Comparison of ENCODE assay signal across 20 cellular contexts in genomic region chrX:1484638-1485019, GRCh38. TPM values are rescaled to one million over a fixed set of nuclear protein-coding genes. Genes with fewer than 3 reads are reported as not detected.
A peak's percentile ranks its signal among the peaks of the same experiment; 100 is the strongest.
DNase-seq lines count a peak whose midpoint lies in the region; ATAC-seq and TF ChIP-seq lines count a peak whose summit lies in the region.
"Had no signal": no experiment of that assay in that cellular context is flagged by ENCODE, and none has a peak within 500 bp of the region (broad histone marks: within the 10 kb centered on the region; RNA-seq: fewer than 3 reads in every experiment).

No MANE protein-coding gene starts in this region.

- no peak overlapping the region for H3K4me3 ChIP-seq in neutrophil (ENCODE audit: low read depth in 1 of 2, low read length in 1 of 2)
- H3K4me3 ChIP-seq: body of pancreas, left ventricle myocardium inferior, ovary, sigmoid colon had no signal

- peaks cover 42 to 44% of the 10 kb centered on the region in 2 experiments for H3K4me1 ChIP-seq in neutrophil (ENCODE audit: control insufficient read depth in 1 of 2, insufficient read depth in 1 of 2, low read depth in 1 of 2, low read length in 1 of 2)
- H3K4me1 ChIP-seq: body of pancreas, sigmoid colon had no signal

- no peak for DNase-seq in activated T-cell treated with anti-CD3 and anti-CD28 coated beads, Interleukin-2, amount 50 U/mL, for 24 hours
- DNase-seq in activated T-cell treated with anti-CD3 and anti-CD28 coated beads, Interleukin-2, amount 50 U/mL, for 1 hour, result no peak
- peak; percentile 11 for DNase-seq in activated CD8-positive, alpha-beta T cell treated with anti-CD3 and anti-CD28 coated beads, Interleukin-2, amount 10 ng/mL, durations not matched to agents 7 days and 5 days
- no peak for DNase-seq in GM13977 (ENCODE audit: low spot score)
- no peak for DNase-seq in ACHN
- DNase-seq: activated naive CD4-positive, alpha-beta T cell treated with Interleukin-2 at 50 U/mL for 16 hours; body of pancreas; cortex of kidney; H7; left ventricle myocardium inferior; NCI-H1436; NCI-H2171 treated with DMSO at 0.1 percent for 48 hours; ovary; stimulated activated CD4-positive, alpha-beta T cell treated with anti-CD3 and anti-CD28 coated beads, Interleukin-1b, Interleukin-23, amount 100 ng/mL, for 48 hours; substantia nigra had no signal

- TF ChIP-seq CTCF in neutrophil (IDR thresholded peaks at IDR 0.05), result no peak
- TF ChIP-seq CTCF in GM13977 (IDR thresholded peaks at IDR 0.05; ENCODE audit: extremely low read depth, insufficient read depth, missing control alignments), result no peak

- no peaks in the 10 kb centered on the region for H3K27me3 Mint-ChIP-seq in activated T-cell treated with anti-CD3 and anti-CD28 coated beads, Interleukin-2, amount 50 U/mL, for 24 hours
- H3K27me3 Mint-ChIP-seq in activated CD8-positive, alpha-beta T cell treated with anti-CD3 and anti-CD28 coated beads, Interleukin-2, amount 10 ng/mL, durations not matched to agents 7 days and 5 days (ENCODE audit: low read depth), result no peaks in the 10 kb centered on the region

- H3K27ac Mint-ChIP-seq in activated T-cell treated with anti-CD3 and anti-CD28 coated beads, Interleukin-2, amount 50 U/mL, for 24 hours, result peak overlapping the region; percentile 77
- H3K27ac Mint-ChIP-seq in activated CD8-positive, alpha-beta T cell treated with anti-CD3 and anti-CD28 coated beads, Interleukin-2, amount 10 ng/mL, durations not matched to agents 7 days and 5 days, result peak overlapping the region; percentile 88

- CTCF ChIA-PET in activated CD8-positive, alpha-beta T cell treated with anti-CD3 and anti-CD28 coated beads, Interleukin-2, amount 10 ng/mL, durations not matched to agents 7 days and 5 days (lab: Charles Lee), result no interaction called here

- ATAC-seq in HG02884 (IDR thresholded peaks at IDR 0.05; ENCODE audit: unreplicated experiment) (peak; percentile 6), HG03378 (IDR thresholded peaks at IDR 0.05; ENCODE audit: unreplicated experiment) (no peak)
- ATAC-seq in activated CD8-positive, alpha-beta T cell treated with anti-CD3 and anti-CD28 coated beads, Interleukin-2, amount 10 ng/mL, durations not matched to agents 7 days and 5 days, result no peak
- ATAC-seq: body of pancreas, esophagus mucosa had no signal

- no peaks in the 10 kb centered on the region for H3K9me3 ChIP-seq in neutrophil
- H3K9me3 ChIP-seq: body of pancreas, ovary, sigmoid colon had no signal

- H3K4me3 Mint-ChIP-seq in activated T-cell treated with anti-CD3 and anti-CD28 coated beads, Interleukin-2, amount 50 U/mL, for 24 hours, result no peak overlapping the region
- no peak overlapping the region for H3K4me3 Mint-ChIP-seq in activated CD8-positive, alpha-beta T cell treated with anti-CD3 and anti-CD28 coated beads, Interleukin-2, amount 10 ng/mL, durations not matched to agents 7 days and 5 days

- in situ Hi-C loops in GM13977 (cut with MboI; ENCODE audit: low pct_unique_long_range_greater_than_20kb, low sequenced_read_pairs, unreplicated experiment) (no loop called here), ACHN (cut with HindIII; ENCODE audit: low pct_ligation_motif_present, low pct_unique_long_range_greater_than_20kb, low sequenced_read_pairs) (no loop called here)

- peaks cover 45% of the 10 kb centered on the region for H3K4me1 Mint-ChIP-seq in activated T-cell treated with anti-CD3 and anti-CD28 coated beads, Interleukin-2, amount 50 U/mL, for 24 hours (ENCODE audit: low read depth)
- peaks cover 73% of the 10 kb centered on the region for H3K4me1 Mint-ChIP-seq in activated CD8-positive, alpha-beta T cell treated with anti-CD3 and anti-CD28 coated beads, Interleukin-2, amount 10 ng/mL, durations not matched to agents 7 days and 5 days (ENCODE audit: low read depth)

- peaks cover 53% of the 10 kb centered on the region for H3K36me3 Mint-ChIP-seq in activated T-cell treated with anti-CD3 and anti-CD28 coated beads, Interleukin-2, amount 50 U/mL, for 24 hours (ENCODE audit: low read depth)
- peaks cover 77% of the 10 kb centered on the region for H3K36me3 Mint-ChIP-seq in activated CD8-positive, alpha-beta T cell treated with anti-CD3 and anti-CD28 coated beads, Interleukin-2, amount 10 ng/mL, durations not matched to agents 7 days and 5 days (ENCODE audit: low read depth)

- POLR2A ChIA-PET in activated CD8-positive, alpha-beta T cell treated with anti-CD3 and anti-CD28 coated beads, Interleukin-2, amount 10 ng/mL, durations not matched to agents 7 days and 5 days (lab: Charles Lee), result no interaction called here

- peaks cover 13% of the 10 kb centered on the region for H3K36me3 ChIP-seq in neutrophil
- H3K36me3 ChIP-seq: left ventricle myocardium inferior, ovary, sigmoid colon had no signal

- H3K27me3 ChIP-seq in neutrophil, result no peaks in the 10 kb centered on the region
- H3K27me3 ChIP-seq: body of pancreas, ovary had no signal

- H3K9me3 Mint-ChIP-seq in activated T-cell treated with anti-CD3 and anti-CD28 coated beads, Interleukin-2, amount 50 U/mL, for 24 hours, result peaks cover 4% of the 10 kb centered on the region
- peaks cover 13% of the 10 kb centered on the region for H3K9me3 Mint-ChIP-seq in activated CD8-positive, alpha-beta T cell treated with anti-CD3 and anti-CD28 coated beads, Interleukin-2, amount 10 ng/mL, durations not matched to agents 7 days and 5 days (ENCODE audit: insufficient read depth)

- H3K27ac ChIP-seq in neutrophil, result peak overlapping the region; percentile 83
- H3K27ac ChIP-seq: body of pancreas, left ventricle myocardium inferior, ovary, sigmoid colon had no signal

RNA-seq across cellular contexts. Expression of gene ASMTL, which starts 31.9 kb away (rescaled TPM):
- 10 to 100 TPM; 45.3 to 45.9 TPM for total RNA-seq in activated CD8-positive, alpha-beta T cell treated with anti-CD3 and anti-CD28 coated beads, Interleukin-2, amount 10 ng/mL, durations not matched to agents 7 days and 5 days

RNA-seq across cellular contexts. Expression of gene P2RY8, which starts 52.4 kb away (rescaled TPM):
- total RNA-seq in activated CD8-positive, alpha-beta T cell treated with anti-CD3 and anti-CD28 coated beads, Interleukin-2, amount 10 ng/mL, durations not matched to agents 7 days and 5 days, result 10 to 100 TPM; 62.9 to 65.5 TPM
